In the genomic region with DNA sequence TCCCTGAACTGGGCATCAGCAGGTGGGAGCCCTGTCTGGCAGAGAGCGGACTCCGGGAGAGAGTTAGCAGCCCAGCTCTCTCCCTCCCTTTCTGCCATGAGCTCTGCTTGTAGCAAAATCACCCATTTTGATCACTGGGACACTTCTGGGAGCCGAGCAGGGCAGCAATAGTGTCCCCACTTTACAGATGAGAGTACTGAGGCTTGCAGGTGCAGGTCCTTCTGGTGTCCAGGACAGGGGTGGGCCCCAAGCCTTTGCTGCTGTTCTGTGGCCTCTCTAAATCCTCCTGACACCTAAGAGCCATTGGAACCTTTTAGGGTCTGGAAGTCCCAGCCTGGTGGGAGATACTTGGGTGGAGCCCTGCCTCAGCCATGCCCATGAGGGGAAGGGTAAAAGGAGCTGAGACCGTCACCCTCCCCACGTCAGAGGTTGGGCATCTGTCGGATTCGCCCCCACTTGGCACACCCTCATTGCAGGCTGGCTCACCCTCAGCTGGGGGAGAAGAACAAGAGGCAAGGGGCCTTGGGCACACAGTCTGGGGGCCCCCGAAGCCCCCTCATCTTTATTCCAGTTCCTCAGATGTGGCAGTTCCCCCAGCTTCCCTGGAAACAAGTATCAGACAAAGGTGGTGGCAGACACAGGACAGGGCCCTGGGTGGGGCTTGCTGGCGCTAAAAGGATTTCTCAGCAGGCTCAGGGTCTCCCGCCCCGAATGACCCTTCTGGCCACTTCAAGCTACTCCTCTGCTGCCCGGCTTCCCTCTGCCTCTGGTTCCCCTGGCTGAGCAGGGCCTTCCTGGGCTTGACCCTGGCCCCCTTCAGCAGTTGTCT, we compare ENCODE assay signal across 21 cellular contexts. TPM values are rescaled to one million over a fixed set of nuclear protein-coding genes. Genes with fewer than 3 reads are reported as not detected.
DNase-seq lines count a peak whose midpoint lies in the region; ATAC-seq and TF ChIP-seq lines count a peak whose summit lies in the region.
"Had no signal": no experiment of that assay in that cellular context is flagged by ENCODE, and none has a peak within 500 bp of the region (broad histone marks: within the 10 kb centered on the region; RNA-seq: fewer than 3 reads in every experiment).

No MANE protein-coding gene starts in this region.

- peaks cover 8% of the 10 kb centered on the region; the same call in 1 of the 2 replicates for H3K79me2 ChIP-seq in PC-9 (ENCODE audit: low read depth)

- no peaks in the 10 kb centered on the region for H3K9me2 ChIP-seq in PC-9 (ENCODE audit: insufficient read depth)

- H3K36me3 Mint-ChIP-seq in stimulated activated memory B cell treated with anti-CD40 and anti-IgM and Interleukin-4, amounts not matched to agents 10 μg/mL and 1 μg/mL and 100 μg/mL, for 72 hours: no peaks in the 10 kb centered on the region
- H3K36me3 Mint-ChIP-seq: CD4-positive, CD25-positive, alpha-beta regulatory T cell; IgD-negative memory B cell had no signal

- intact Hi-C loops in left ventricle myocardium superior (cut with micrococcal nuclease): no loop called here
- intact Hi-C loops in cardiac septum (cut with DNase I): no loop called here
- intact Hi-C loops in lower lobe of right lung (cut with DNase I): no loop called here
- intact Hi-C loops in PC-9 (cut with micrococcal nuclease; ENCODE audit: unreplicated experiment): no loop called here

- H3K27ac ChIP-seq in RWPE2 (ENCODE audit: poor library complexity, severe bottlenecking) (no peak overlapping the region), lower lobe of right lung (no peak overlapping the region), PC-9 (no peak overlapping the region)
- H3K27ac ChIP-seq: GM23248, Peyer's patch had no signal

- no peak overlapping the region for H2AFZ ChIP-seq in PC-9
- H2AFZ ChIP-seq: GM23248 had no signal

- no peak for ATAC-seq in left ventricle myocardium superior
- ATAC-seq in RWPE2 (ENCODE audit: low read depth): no peak
- no peak for ATAC-seq in lower lobe of right lung
- no peak for ATAC-seq in stimulated activated memory B cell treated with anti-CD40 and anti-IgM and Interleukin-4, amounts not matched to agents 10 μg/mL and 1 μg/mL and 100 μg/mL, for 72 hours
- no peak for ATAC-seq in HG02973 (IDR thresholded peaks at IDR 0.05; ENCODE audit: unreplicated experiment)

- peak overlapping the region; percentile 26 for H3K27ac Mint-ChIP-seq in stimulated activated memory B cell treated with anti-CD40 and anti-IgM and Interleukin-4, amounts not matched to agents 10 μg/mL and 1 μg/mL and 100 μg/mL, for 72 hours
- H3K27ac Mint-ChIP-seq: CD4-positive, CD25-positive, alpha-beta regulatory T cell; IgD-negative memory B cell had no signal

- H4K20me1 ChIP-seq in PC-9 (ENCODE audit: insufficient read depth): 0 out of 2 replicates have a peak, but pooled peaks cover under 1% of the 10 kb centered on the region

- TF ChIP-seq CTCF in RWPE2 (IDR thresholded peaks at IDR 0.05; ENCODE audit: poor library complexity, severe bottlenecking): no peak
- no peak for TF ChIP-seq CTCF in lower lobe of right lung (IDR thresholded peaks at IDR 0.05)
- no peak for TF ChIP-seq CTCF in PC-9 (conservative IDR thresholded peaks at IDR 0.05)

- H3K4me1 ChIP-seq in RWPE2 (ENCODE audit: insufficient read depth, poor library complexity, severe bottlenecking) (peaks cover 30% of the 10 kb centered on the region), lower lobe of right lung (peaks cover 43% of the 10 kb centered on the region), PC-9 (replicated peaks; ENCODE audit: insufficient read depth) (peaks cover 29% of the 10 kb centered on the region)
- H3K4me1 ChIP-seq: HAP-1 had no signal

- H3K9me3 ChIP-seq in RWPE2 (ENCODE audit: severe bottlenecking) (no peaks in the 10 kb centered on the region), lower lobe of right lung (no peaks in the 10 kb centered on the region), PC-9 (ENCODE audit: insufficient read depth, low read depth) (no peaks in the 10 kb centered on the region)
- H3K9me3 ChIP-seq: BE2C, HAP-1, Peyer's patch had no signal

- CTCF ChIA-PET in PC-9 (lab: Charles Lee): interaction anchor here (0.6 kb wide), 2 partner anchors 33 to 1298 kb away, joined by 3 read pairs; no protein-coding TSS in a partner anchor

- peak; percentile 13 for DNase-seq in left ventricle myocardium superior
- no peak for DNase-seq in cardiac septum (ENCODE audit: low spot score)
- DNase-seq in RWPE2 (ENCODE audit: low spot score): peak; percentile 42
- peak; percentile 30 for DNase-seq in lower lobe of right lung
- DNase-seq in PC-9: no peak
- DNase-seq in islet precursor cell: no peak
- DNase-seq: CD4-positive, CD25-positive, alpha-beta regulatory T cell; DMS79; GM23248; NCI-H1105; NCI-H1694; NCI-H2081 treated with DMSO at 0.1 percent for 48 hours; NCI-H2171 treated with DMSO at 0.1 percent for 48 hours; NCI-H524 treated with DMSO at 0.1 percent for 48 hours; NCI-H82; Peyer's patch had no signal

- H3K4me3 ChIP-seq in RWPE2 (ENCODE audit: severe bottlenecking) (no peak overlapping the region), lower lobe of right lung (no peak overlapping the region), PC-9 (no peak overlapping the region)
- H3K4me3 ChIP-seq: GM23248, HAP-1, Peyer's patch had no signal

- POLR2A ChIA-PET in PC-9 (lab: Charles Lee; ENCODE audit: unreplicated experiment): no interaction called here

- peaks cover 37% of the 10 kb centered on the region for H3K36me3 ChIP-seq in RWPE2 (ENCODE audit: low read depth)
- H3K36me3 ChIP-seq in lower lobe of right lung: peaks cover 18% of the 10 kb centered on the region
- H3K36me3 ChIP-seq in PC-9 (ENCODE audit: low read depth): no peaks in the 10 kb centered on the region
- H3K36me3 ChIP-seq: BE2C, HAP-1 had no signal

- no peak overlapping the region for H3K4me3 Mint-ChIP-seq in stimulated activated memory B cell treated with anti-CD40 and anti-IgM and Interleukin-4, amounts not matched to agents 10 μg/mL and 1 μg/mL and 100 μg/mL, for 72 hours

- H3K4me1 Mint-ChIP-seq in stimulated activated memory B cell treated with anti-CD40 and anti-IgM and Interleukin-4, amounts not matched to agents 10 μg/mL and 1 μg/mL and 100 μg/mL, for 72 hours: peaks cover 37% of the 10 kb centered on the region

- peaks cover 15% of the 10 kb centered on the region; the same call in 1 of the 2 replicates for H3F3A ChIP-seq in PC-9 (ENCODE audit: insufficient read depth, low read depth)

- H3K27me3 ChIP-seq in RWPE2 (ENCODE audit: insufficient read depth, poor library complexity, severe bottlenecking) (no peaks in the 10 kb centered on the region), lower lobe of right lung (ENCODE audit: low read depth) (no peaks in the 10 kb centered on the region), PC-9 (ENCODE audit: insufficient read depth, low read depth) (no peaks in the 10 kb centered on the region)
- H3K27me3 ChIP-seq: BE2C, Peyer's patch had no signal

- BruUV-seq in PC-9 (replicated peaks; lab: Mats Ljungman, UMichigan): no TSS peak

- H3K27me3 Mint-ChIP-seq in stimulated activated memory B cell treated with anti-CD40 and anti-IgM and Interleukin-4, amounts not matched to agents 10 μg/mL and 1 μg/mL and 100 μg/mL, for 72 hours: peaks cover 9% of the 10 kb centered on the region
- H3K27me3 Mint-ChIP-seq: CD4-positive, CD25-positive, alpha-beta regulatory T cell had no signal

- H3K4me2 ChIP-seq in PC-9: no peak overlapping the region

- H3K9me3 Mint-ChIP-seq in stimulated activated memory B cell treated with anti-CD40 and anti-IgM and Interleukin-4, amounts not matched to agents 10 μg/mL and 1 μg/mL and 100 μg/mL, for 72 hours: no peaks in the 10 kb centered on the region
- H3K9me3 Mint-ChIP-seq: CD4-positive, CD25-positive, alpha-beta regulatory T cell; IgD-negative memory B cell had no signal

RNA-seq across cellular contexts. Expression of a gene that starts 4.5 kb away (rescaled TPM):
- total RNA-seq in left ventricle myocardium superior (1.7 TPM), cardiac septum (2.2 TPM), lower lobe of right lung (8.2 TPM), PC-9 (2021) (15.5 and 19.5 TPM in 2 replicates)

RNA-seq across cellular contexts. Expression of a gene that starts 13.1 kb away (rescaled TPM):
- total RNA-seq in left ventricle myocardium superior: 14.7 TPM
- total RNA-seq in cardiac septum: 14.6 TPM
- total RNA-seq in lower lobe of right lung: 37.8 TPM
- total RNA-seq in PC-9 (2021): 43.2 and 54.3 TPM in 2 replicates

RNA-seq across cellular contexts. Expression of a gene that starts 14.9 kb away (rescaled TPM):
- total RNA-seq in left ventricle myocardium superior: 11.1 TPM
- 9.7 TPM for total RNA-seq in cardiac septum
- 28.7 TPM for total RNA-seq in lower lobe of right lung
- not detected in 2 replicates for total RNA-seq in PC-9 (2021)

RNA-seq across cellular contexts. Expression of a gene that starts 15.7 kb away (rescaled TPM):
- 55.1 TPM for total RNA-seq in left ventricle myocardium superior
- total RNA-seq in cardiac septum: 31.6 TPM
- 22.6 TPM for total RNA-seq in lower lobe of right lung
- 22.8 and 28.5 TPM in 2 replicates for total RNA-seq in PC-9 (2021)

RNA-seq across cellular contexts. Expression of a gene that starts 39.8 kb away (rescaled TPM):
- total RNA-seq in left ventricle myocardium superior: 22.6 TPM
- total RNA-seq in cardiac septum: 8.8 TPM
- total RNA-seq in lower lobe of right lung: 10.6 TPM
- total RNA-seq in PC-9 (2021): 28.9 and 36.1 TPM in 2 replicates
- total RNA-seq: GM23248 had no signal

Comparison
In these comparisons a context has a peak if more than half of its experiments do, and no peak if none do; other contexts are left out.
1. DNase-seq: peak in left ventricle myocardium superior (single experiment), RWPE2 (single experiment) and lower lobe of right lung (single experiment); none in cardiac septum (single experiment), PC-9 (0 of 2) and islet precursor cell (single experiment).
2. RNA of a gene that starts 14.9 kb away (total RNA-seq): 28.7 TPM in lower lobe of right lung (single experiment), 11.1 TPM in left ventricle myocardium superior (single experiment) and 9.7 TPM in cardiac septum (single experiment); not detected in PC-9; every median in the first group is over 10 times any median in the second.